In genomic region chr2:132751838-132752237, GRCh38 we compare ENCODE assay signal across 28 cellular contexts.
"Had no signal": no experiment of that assay in that cellular context is flagged by ENCODE, and none has a peak within 500 bp of the region (broad histone marks: within the 10 kb centered on the region; RNA-seq: fewer than 3 reads in every experiment).

No MANE protein-coding gene starts in this region.

- H3K79me2 ChIP-seq: parathyroid adenoma had no signal

- ATAC-seq: natural killer cell; psoas muscle; right cardiac atrium; sciatic nerve; stimulated activated memory B cell treated with anti-CD40 and anti-IgM and Interleukin-4, amounts not matched to agents 10 μg/mL and 1 μg/mL and 100 μg/mL, for 72 hours; stimulated activated naive CD8-positive, alpha-beta T cell treated with anti-CD3 and anti-CD28 coated beads, Interleukin-15, amount 100 ng/mL, for 72 hours; stimulated activated naive CD8-positive, alpha-beta T cell treated with anti-CD3 and anti-CD28 coated beads, Interleukin-15, Interleukin-2, amounts not matched to agents 100 U/mL and 50 U/mL, for 24 hours; upper lobe of right lung had no signal

- H3K9me3 ChIP-seq: ovary, suprapubic skin, testis, tibial artery, transverse colon, upper lobe of right lung, uterus had no signal

- H3K36me3 ChIP-seq: neural progenitor cell, ovary, spleen, suprapubic skin, tibial artery, transverse colon, upper lobe of right lung, uterus had no signal

- H3K4me3 ChIP-seq: neural progenitor cell, ovary, psoas muscle, skin epidermis, smooth muscle cell, spleen, suprapubic skin, testis, tibial artery, transverse colon, upper lobe of right lung, uterus had no signal

- H3K27me3 ChIP-seq: neural progenitor cell, ovary, spleen, suprapubic skin, testis, tibial artery, transverse colon, upper lobe of right lung, uterus had no signal

- DNase-seq: natural killer cell; occipital lobe; ovary; posterior cingulate gyrus; psoas muscle; right cardiac atrium; spleen; stimulated activated CD4-positive, alpha-beta T cell treated with anti-CD3 and anti-CD28 coated beads, Interleukin-12 subunit alpha, Interleukin-12 subunit beta, amount 100 ng/mL, for 4 hours; stimulated activated CD4-positive, alpha-beta T cell treated with anti-CD3 and anti-CD28 coated beads, Interleukin-1b, Interleukin-23, amount 100 ng/mL, for 48 hours; stimulated activated CD4-positive, alpha-beta T cell treated with anti-CD3 and anti-CD28 coated beads, Interleukin-4, amount 100 ng/mL, for 1 hour; stimulated activated CD4-positive, alpha-beta T cell treated with anti-CD3 and anti-CD28 coated beads, Interleukin-4, amount 100 ng/mL, for 4 hours; stimulated activated CD8-positive, alpha-beta memory T cell treated with anti-CD3 and anti-CD28 coated beads, Interleukin-4, amount 100 ng/mL, for 48 hours; stimulated activated naive CD4-positive, alpha-beta T cell; stimulated activated naive CD8-positive, alpha-beta T cell treated with anti-CD3 and anti-CD28 coated beads, Interleukin-15, amount 100 ng/mL, for 72 hours; stimulated activated naive CD8-positive, alpha-beta T cell treated with anti-CD3 and anti-CD28 coated beads, Interleukin-15, Interleukin-2, amounts not matched to agents 100 U/mL and 50 U/mL, for 24 hours; substantia nigra; testis; tibial artery; transverse colon; upper lobe of right lung; uterus had no signal

- H3K4me2 ChIP-seq: neural progenitor cell, smooth muscle cell had no signal

- H3K27ac ChIP-seq: neural progenitor cell, ovary, parathyroid adenoma, psoas muscle, skin epidermis, spleen, suprapubic skin, testis, tibial artery, transverse colon, upper lobe of right lung, uterus had no signal

- H2AFZ ChIP-seq: neural progenitor cell, parathyroid adenoma had no signal

- H3K9ac ChIP-seq: neural progenitor cell, parathyroid adenoma had no signal

- H3K4me1 ChIP-seq: neural progenitor cell, parathyroid adenoma, psoas muscle, spleen, suprapubic skin, tibial artery, transverse colon, upper lobe of right lung, uterus had no signal
